In genomic region chr12:31052666-31053439, GRCh38 we compare ENCODE assay signal across 8 cellular contexts. TPM values are rescaled to one million over a fixed set of nuclear protein-coding genes. Genes with fewer than 3 reads are reported as not detected.
A peak's percentile ranks its signal among the peaks of the same experiment; 100 is the strongest.
DNase-seq lines count a peak whose midpoint lies in the region; ATAC-seq and TF ChIP-seq lines count a peak whose summit lies in the region.
"Not testable (repeated sequence)": the region's sequence is repeated elsewhere in the genome, so short reads cannot be mapped to it uniquely, and the experiment has no call there.

No MANE protein-coding gene starts in this region.

- not testable (repeated sequence) for TF ChIP-seq CTCF in MCF 10A (IDR thresholded peaks at IDR 0.05; ENCODE audit: unreplicated experiment); fibroblast of the aortic adventitia (IDR thresholded peaks at IDR 0.05; ENCODE audit: insufficient read depth, low read length)

- ATAC-seq in activated T-helper 17 cell treated with anti-CD3 and anti-CD28 coated beads, Interleukin-2, amount 50 U/mL, for 72 hours (replicated peaks) = peak; percentile 64

- intact Hi-C loops in MCF 10A (cut with micrococcal nuclease) = not testable (repeated sequence)

- not testable (repeated sequence) for H3K27ac Mint-ChIP-seq in activated T-helper 17 cell treated with anti-CD3 and anti-CD28 coated beads, Interleukin-2, amount 50 U/mL, for 72 hours; MCF 10A (ENCODE audit: low read depth, unreplicated experiment)

- CTCF ChIA-PET in MCF 10A (lab: Yijun Ruan, JAX) = interaction anchor here (0.6 to 2.0 kb wide), 3 partner anchors 201 to 222 kb away, joined by 3 to 6 read pairs (median 5); no protein-coding TSS in a partner anchor

- DNase-seq in Caki2 (ENCODE audit: low read depth) = peak; percentile 49
- peak; percentile 30 for DNase-seq in HK-2 (ENCODE audit: unreplicated experiment)
- DNase-seq in RKO (ENCODE audit: low spot score) = peak; percentile 42
- DNase-seq in MCF 10A (ENCODE audit: unreplicated experiment) = peak; percentile 36
- DNase-seq in fibroblast of the aortic adventitia (ENCODE audit: low read depth) = peak; percentile 62
- peak; percentile 81 for DNase-seq in islet precursor cell
- DNase-seq in skeletal muscle cell (ENCODE audit: low read depth) = peak; percentile 69

- H3K4me3 ChIP-seq in fibroblast of the aortic adventitia (ENCODE audit: low read depth, low read length); skeletal muscle cell (ENCODE audit: low read depth, low read length): not testable (repeated sequence)

- in situ Hi-C loops in Caki2 (cut with HindIII; ENCODE audit: low pct_unique_long_range_greater_than_20kb, low sequenced_read_pairs) = not testable (repeated sequence)

- H3K4me3 Mint-ChIP-seq in activated T-helper 17 cell treated with anti-CD3 and anti-CD28 coated beads, Interleukin-2, amount 50 U/mL, for 72 hours; MCF 10A (ENCODE audit: unreplicated experiment): not testable (repeated sequence)

- H3K4me1 Mint-ChIP-seq in activated T-helper 17 cell treated with anti-CD3 and anti-CD28 coated beads, Interleukin-2, amount 50 U/mL, for 72 hours; MCF 10A (ENCODE audit: insufficient read depth, unreplicated experiment): not testable (repeated sequence)

- not testable (repeated sequence) for BruUV-seq in MCF 10A (replicated peaks; lab: Mats Ljungman, UMichigan)

- H3K27me3 Mint-ChIP-seq in activated T-helper 17 cell treated with anti-CD3 and anti-CD28 coated beads, Interleukin-2, amount 50 U/mL, for 72 hours; MCF 10A (ENCODE audit: insufficient read depth, unreplicated experiment): not testable (repeated sequence)

- not testable (repeated sequence) for H3K9me3 Mint-ChIP-seq in activated T-helper 17 cell treated with anti-CD3 and anti-CD28 coated beads, Interleukin-2, amount 50 U/mL, for 72 hours; MCF 10A (ENCODE audit: unreplicated experiment)

- POLR2A ChIA-PET in MCF 10A (lab: Yijun Ruan, JAX) = not testable (repeated sequence)

- not testable (repeated sequence) for H3K36me3 Mint-ChIP-seq in activated T-helper 17 cell treated with anti-CD3 and anti-CD28 coated beads, Interleukin-2, amount 50 U/mL, for 72 hours (ENCODE audit: low read depth); MCF 10A (ENCODE audit: insufficient read depth, unreplicated experiment)

RNA-seq across cellular contexts. Expression of gene DDX11, which starts 20.8 kb away (rescaled TPM):
- total RNA-seq in Caki2 (2014; rRNA removed; shearing (Covaris generic); ENCODE audit: low replicate concordance) = 33.7 and 48.8 TPM in 2 replicates
- 100 to 1,000 TPM; 147 to 149 TPM for total RNA-seq in activated T-helper 17 cell treated with anti-CD3 and anti-CD28 coated beads, Interleukin-2, amount 50 U/mL, for 72 hours
- total RNA-seq in MCF 10A (2022) (47.8 and 48.7 TPM in 2 replicates), fibroblast of the aortic adventitia (ENCODE audit: low replicate concordance) (15.2 and 17.0 TPM in 2 replicates)

Comparison
In these comparisons a context has a peak if more than half of its experiments do, and no peak if none do; other contexts are left out.
1. DNase-seq: peak in every context shown above with its lines; median percentile 81 in islet precursor cell; 69 in skeletal muscle cell; 62 in fibroblast of the aortic adventitia; 49 in Caki2; 42 in RKO; 36 in MCF 10A; 30 in HK-2.